In the genomic region with DNA sequence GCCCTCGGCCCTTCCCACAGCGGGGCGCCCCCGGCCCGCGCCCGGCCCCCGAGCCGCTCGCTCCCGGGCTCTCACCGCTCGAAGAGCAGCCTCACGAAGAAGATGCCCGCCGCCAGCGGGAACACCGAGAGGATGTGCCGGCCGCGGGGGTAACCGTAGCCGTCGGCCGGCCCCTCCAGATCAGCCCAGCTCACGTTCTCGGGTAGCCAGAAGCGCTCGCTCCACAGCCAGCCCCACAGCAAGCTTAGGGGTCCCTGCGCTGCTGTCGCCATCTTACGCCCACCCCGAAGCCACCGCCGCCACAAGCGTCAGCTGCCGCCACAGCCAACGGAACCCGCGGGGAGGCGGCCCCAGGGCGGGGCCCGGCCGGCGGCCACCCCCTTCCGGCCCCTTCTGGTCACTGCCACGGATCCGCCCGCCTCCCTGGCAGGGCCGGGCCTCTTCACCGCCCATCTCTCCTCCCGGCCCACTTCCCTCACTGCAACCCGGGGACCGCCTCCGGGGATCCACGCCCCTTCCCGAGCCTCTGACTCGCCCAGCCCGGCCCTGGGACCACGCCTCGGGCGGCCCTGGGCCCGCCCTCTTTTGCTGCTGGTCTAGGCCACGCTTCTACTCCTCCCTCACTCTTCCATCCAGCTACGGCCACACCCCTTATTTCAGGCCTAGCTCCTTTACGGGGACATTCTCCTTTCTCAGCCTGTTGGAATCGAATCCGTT, we compare ENCODE assay signal across 8 cellular contexts. TPM values are rescaled to one million over a fixed set of nuclear protein-coding genes. Genes with fewer than 3 reads are reported as not detected.
DNase-seq lines count a peak whose midpoint lies in the region; ATAC-seq and TF ChIP-seq lines count a peak whose summit lies in the region.

A gene with protein sequence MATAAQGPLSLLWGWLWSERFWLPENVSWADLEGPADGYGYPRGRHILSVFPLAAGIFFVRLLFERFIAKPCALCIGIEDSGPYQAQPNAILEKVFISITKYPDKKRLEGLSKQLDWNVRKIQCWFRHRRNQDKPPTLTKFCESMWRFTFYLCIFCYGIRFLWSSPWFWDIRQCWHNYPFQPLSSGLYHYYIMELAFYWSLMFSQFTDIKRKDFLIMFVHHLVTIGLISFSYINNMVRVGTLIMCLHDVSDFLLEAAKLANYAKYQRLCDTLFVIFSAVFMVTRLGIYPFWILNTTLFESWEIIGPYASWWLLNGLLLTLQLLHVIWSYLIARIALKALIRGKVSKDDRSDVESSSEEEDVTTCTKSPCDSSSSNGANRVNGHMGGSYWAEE (minus strand): TSS at position 344 of the 717 bp plus-strand sequence. CDS start 72 bp downstream, at position 272.

- peaks cover 21% of the 10 kb centered on the region for H3K36me3 Mint-ChIP-seq in activated T-helper 17 cell treated with anti-CD3 and anti-CD28 coated beads, Interleukin-2, amount 50 U/mL, for 72 hours (ENCODE audit: low read depth)
- no peaks in the 10 kb centered on the region for H3K36me3 Mint-ChIP-seq in naive thymus-derived CD8-positive, alpha-beta T cell

- H3K9ac ChIP-seq in fibroblast of lung (ENCODE audit: insufficient read depth, low read length), result peak within 1 kb of the TSS; percentile 93

- H3K27me3 Mint-ChIP-seq in activated T-helper 17 cell treated with anti-CD3 and anti-CD28 coated beads, Interleukin-2, amount 50 U/mL, for 72 hours, result no peaks in the 10 kb centered on the region
- no peaks in the 10 kb centered on the region for H3K27me3 Mint-ChIP-seq in naive thymus-derived CD8-positive, alpha-beta T cell

- H3K27ac ChIP-seq in RWPE1, result peak within 1 kb of the TSS; percentile 82
- peak within 1 kb of the TSS; percentile 89 for H3K27ac ChIP-seq in fibroblast of lung (ENCODE audit: insufficient read depth, low read length)

- peaks cover 35% of the 10 kb centered on the region for H3K79me2 ChIP-seq in fibroblast of lung (ENCODE audit: control insufficient read depth, insufficient read depth, low read length)

- H3K27ac Mint-ChIP-seq in activated T-helper 17 cell treated with anti-CD3 and anti-CD28 coated beads, Interleukin-2, amount 50 U/mL, for 72 hours, result peak within 1 kb of the TSS; percentile 92
- peak within 1 kb of the TSS; percentile 84 to 98 (median 97) for H3K27ac Mint-ChIP-seq in naive thymus-derived CD8-positive, alpha-beta T cell

- H3K36me3 ChIP-seq in fibroblast of lung (ENCODE audit: control insufficient read depth, insufficient read depth, low read length), result no peaks in the 10 kb centered on the region

- peak within 1 kb of the TSS; percentile 94 for H3K4me3 Mint-ChIP-seq in activated T-helper 17 cell treated with anti-CD3 and anti-CD28 coated beads, Interleukin-2, amount 50 U/mL, for 72 hours
- H3K4me3 Mint-ChIP-seq in naive thymus-derived CD8-positive, alpha-beta T cell, result peak within 1 kb of the TSS; percentile 88 to 97 (median 93)

- TF ChIP-seq CTCF in LNCaP clone FGC (IDR thresholded peaks at IDR 0.05; ENCODE audit: control insufficient read depth, extremely low read depth, insufficient read depth) (no peak), RWPE1 (conservative IDR thresholded peaks at IDR 0.05; ENCODE audit: low read depth) (no peak), fibroblast of lung (conservative IDR thresholded peaks at IDR 0.05 in 1 of 2, IDR thresholded peaks at IDR 0.05 in 1 of 2; ENCODE audit: low read depth in 1 of 2, low read length in 2 of 2) (no peak)

- peak within 1 kb of the TSS; percentile 49 for H2AFZ ChIP-seq in fibroblast of lung (ENCODE audit: low read length)

- H3K4me2 ChIP-seq in fibroblast of lung (ENCODE audit: extremely low read depth, insufficient read depth, low read length), result peak within 1 kb of the TSS; percentile 73

- CTCF ChIA-PET in RWPE1 (lab: Yijun Ruan, JAX), result interaction anchor here (0.6 to 0.8 kb wide), 3 partner anchors 65 to 362 kb away, joined by 3 to 4 read pairs (median 4); no protein-coding TSS in a partner anchor

- H3K4me1 Mint-ChIP-seq in activated T-helper 17 cell treated with anti-CD3 and anti-CD28 coated beads, Interleukin-2, amount 50 U/mL, for 72 hours, result peaks cover 11% of the 10 kb centered on the region
- peaks cover 8 to 41% (median 36%) of the 10 kb centered on the region in 4 donors for H3K4me1 Mint-ChIP-seq in naive thymus-derived CD8-positive, alpha-beta T cell

- POLR2A ChIA-PET in RWPE1 (lab: Yijun Ruan, JAX; ENCODE audit: low non-redundant PET), result interaction anchor here (0.7 to 1.1 kb wide), 3 partner anchors 35 to 83 kb away, joined by 3 to 5 read pairs (median 3); no protein-coding TSS in a partner anchor
- POLR2A ChIA-PET in naive thymus-derived CD8-positive, alpha-beta T cell (lab: Charles Lee), result interaction anchor here (0.8 to 3.1 kb wide), 12 partner anchors 9 to 921 kb away, joined by 3 to 73 read pairs (median 4); partner anchors contain the start of genes COX14, GPD1, RACGAP1 and SMARCD1

- no peaks in the 10 kb centered on the region for H3K4me1 ChIP-seq in fibroblast of lung (ENCODE audit: control insufficient read depth, extremely low read depth, insufficient read depth, low read length)

- H3K4me3 ChIP-seq in LNCaP clone FGC (ENCODE audit: low read depth, low read length), result peak within 1 kb of the TSS; percentile 70
- H3K4me3 ChIP-seq in fibroblast of lung (replicated peaks in 1 of 4; ENCODE audit: control extremely low read depth in 1 of 4, insufficient read depth in 1 of 4, low read depth in 3 of 4, low read length in 4 of 4), result peak within 1 kb of the TSS; percentile 47 to 97 (median 92)

- no peaks in the 10 kb centered on the region for H3K27me3 ChIP-seq in fibroblast of lung (ENCODE audit: control insufficient read depth, insufficient read depth, low read length)

- no peaks in the 10 kb centered on the region for H4K20me1 ChIP-seq in fibroblast of lung (ENCODE audit: control insufficient read depth, extremely low read depth, insufficient read depth, low read length)

- H3K9me3 ChIP-seq in fibroblast of lung (ENCODE audit: control insufficient read depth, insufficient read depth, low read depth, low read length), result no peaks in the 10 kb centered on the region

- DNase-seq in Daoy (ENCODE audit: low read depth) (peak; percentile 100), GOT3 (lab: John Stamatoyannopoulos, UW) (peak; percentile 93), LNCaP clone FGC (ENCODE audit: low read depth) (peak; percentile 95), RWPE1 (ENCODE audit: low spot score) (peak; percentile 98), fibroblast of lung (ENCODE audit: low read depth in 2 of 2) (peak; percentile 98)
- DNase-seq in naive thymus-derived CD8-positive, alpha-beta T cell, result peak; percentile 90 to 97 (median 96)
- peak; percentile 88 to 94 (median 90) for DNase-seq in stimulated activated naive CD4-positive, alpha-beta T cell (lab: John Stamatoyannopoulos, UW)

- no peaks in the 10 kb centered on the region for H3K9me3 Mint-ChIP-seq in activated T-helper 17 cell treated with anti-CD3 and anti-CD28 coated beads, Interleukin-2, amount 50 U/mL, for 72 hours
- H3K9me3 Mint-ChIP-seq in naive thymus-derived CD8-positive, alpha-beta T cell, result no peaks in the 10 kb centered on the region

- peak; percentile 97 for ATAC-seq in activated T-helper 17 cell treated with anti-CD3 and anti-CD28 coated beads, Interleukin-2, amount 50 U/mL, for 72 hours (replicated peaks)
- ATAC-seq in naive thymus-derived CD8-positive, alpha-beta T cell, result peak; percentile 94 to 95

RNA-seq across cellular contexts. Expression of the gene that starts here (rescaled TPM):
- total RNA-seq in Daoy (2014; rRNA removed; shearing (Covaris generic)), result 18.2 and 36.6 TPM in 2 replicates
- 10 to 100 TPM; 72.0 to 77.6 TPM for total RNA-seq in activated T-helper 17 cell treated with anti-CD3 and anti-CD28 coated beads, Interleukin-2, amount 50 U/mL, for 72 hours
- total RNA-seq in fibroblast of lung, result 36.7 and 51.0 TPM in 2 replicates
- polyA plus RNA-seq in fibroblast of lung, result 70.3 and 74.4 TPM in 2 replicates
- 37.4 and 40.6 TPM in 2 replicates for polyA plus RNA-seq in fibroblast of lung (2012)
- 94.5 and 106 TPM in 2 replicates for polyA minus RNA-seq in fibroblast of lung (ENCODE audit: low replicate concordance)
- total RNA-seq in naive thymus-derived CD8-positive, alpha-beta T cell, result 10 to 100 TPM; 51.0 to 55.7 TPM
- 10 to 100 TPM; 31.0 to 45.0 (median 33.6) TPM for polyA plus RNA-seq in naive thymus-derived CD8-positive, alpha-beta T cell

Comparison
In these comparisons a context has a peak if more than half of its experiments do, and no peak if none do; other contexts are left out.
1. Peak in every context shown above with its lines: DNase-seq, ATAC-seq, H3K4me3 ChIP-seq and H3K27ac ChIP-seq.